9 cellular contexts compared by ENCODE assay signal in the genomic region with DNA sequence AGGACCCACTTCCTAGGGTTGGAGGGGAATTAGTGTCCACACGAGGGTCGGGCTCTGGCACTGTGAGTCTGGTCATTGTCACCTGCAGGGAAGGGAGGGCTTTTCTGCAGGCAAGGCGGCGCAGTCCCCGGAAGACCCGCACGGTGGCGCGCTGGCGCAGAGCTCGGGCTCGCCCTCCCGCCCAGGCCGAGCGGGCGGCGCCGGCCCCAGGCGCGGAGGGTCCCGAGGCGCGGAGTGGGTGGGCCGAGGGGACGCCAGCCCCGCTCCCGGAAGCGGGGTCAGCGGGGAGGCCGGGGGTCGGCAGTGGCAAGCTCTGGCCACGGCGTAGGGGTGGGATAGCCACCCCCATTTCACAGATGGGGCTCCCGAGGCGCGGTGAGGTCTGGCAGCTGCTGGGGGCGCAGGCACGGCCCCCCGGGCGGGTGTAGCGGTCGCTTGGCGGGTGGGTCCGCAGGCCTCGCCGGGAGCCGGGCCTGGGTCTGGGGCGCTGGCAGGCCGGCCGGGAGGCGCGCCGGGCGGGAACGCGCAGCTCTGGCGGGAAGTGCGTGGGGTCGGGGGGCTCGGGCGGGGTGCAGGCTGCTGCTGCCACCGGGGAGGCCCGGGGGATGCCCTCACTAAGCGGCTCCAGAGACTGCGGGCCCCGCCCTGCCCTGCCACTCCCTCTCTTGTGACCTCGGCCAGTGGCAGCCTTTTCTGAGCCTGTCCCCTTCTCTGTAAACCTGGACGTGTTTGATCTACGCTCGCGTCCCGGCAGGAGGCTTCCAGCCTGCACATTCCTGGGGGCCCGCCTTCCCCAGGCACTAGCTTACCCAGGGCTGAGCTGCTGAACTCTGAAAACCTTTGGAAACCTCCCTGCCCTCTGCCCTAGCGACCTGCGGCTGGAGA. TPM values are rescaled to one million over a fixed set of nuclear protein-coding genes. Genes with fewer than 3 reads are reported as not detected.
A peak's percentile ranks its signal among the peaks of the same experiment; 100 is the strongest.
DNase-seq lines count a peak whose midpoint lies in the region; ATAC-seq and TF ChIP-seq lines count a peak whose summit lies in the region.
"Had no signal": no experiment of that assay in that cellular context is flagged by ENCODE, and none has a peak within 500 bp of the region (broad histone marks: within the 10 kb centered on the region; RNA-seq: fewer than 3 reads in every experiment).

No MANE protein-coding gene starts in this region.

- H3K4me1 ChIP-seq in SJSA1 (replicated peaks) (peaks cover 51% of the 10 kb centered on the region), rectal smooth muscle tissue (ENCODE audit: control insufficient read depth, insufficient read depth, low read length) (peaks cover 7% of the 10 kb centered on the region), vagina (peaks cover 26% of the 10 kb centered on the region)

- DNase-seq in DMS 273 (lab: John Stamatoyannopoulos, UW; ENCODE audit: unreplicated experiment), result peak; percentile 81
- no peak for DNase-seq in DMS 273 treated with DMSO at 0.1 percent for 48 hours (lab: John Stamatoyannopoulos, UW)
- DNase-seq in SJSA1 (ENCODE audit: low read depth in 1 of 2, low spot score in 2 of 2), result peak; percentile 66 to 73
- DNase-seq in left cardiac atrium, result peak; percentile 74
- peak in 1 of 2 donors; percentile 79 for DNase-seq in vagina (ENCODE audit: extremely low spot score in 2 of 2)

- H3K9me3 ChIP-seq in SJSA1 (replicated peaks), result no peaks in the 10 kb centered on the region
- H3K9me3 ChIP-seq in vagina, result no peaks in the 10 kb centered on the region
- H3K9me3 ChIP-seq: neutrophil had no signal

- TF ChIP-seq CTCF in vagina (IDR thresholded peaks at IDR 0.05), result peak; percentile 62 to 91 (median 80)

- H3K9ac ChIP-seq in rectal smooth muscle tissue (ENCODE audit: low read length), result no peak overlapping the region

- intact Hi-C loops in left cardiac atrium (cut with DNase I), result loop anchor here (2.0 to 5.0 kb wide), 3 partner anchors 62 to 157 kb away; a partner anchor contains a TSS
- intact Hi-C loops in vagina (cut with DNase I), result loop anchor here (2.0 kb wide), 1 partner anchor 151 kb away; no protein-coding TSS in a partner anchor

- ATAC-seq in HG03469 (IDR thresholded peaks at IDR 0.05; ENCODE audit: unreplicated experiment) (peak; percentile 64), left cardiac atrium (peak; percentile 64 to 80)

- H3K27me3 Mint-ChIP-seq in activated naive CD4-positive, alpha-beta T cell treated with anti-CD3 and anti-CD28 coated beads, Interleukin-2, amount 50 U/mL, for 24 hours, result peaks cover 11% of the 10 kb centered on the region

- H3K27ac ChIP-seq in SJSA1 (peak overlapping the region; percentile 81), rectal smooth muscle tissue (ENCODE audit: low read depth, low read length) (no peak overlapping the region), vagina (peak overlapping the region; percentile 85)
- H3K27ac ChIP-seq: neutrophil had no signal

- H3K36me3 ChIP-seq in SJSA1 (0 out of 2 replicates have a peak, but pooled peaks cover 4% of the 10 kb centered on the region), rectal smooth muscle tissue (ENCODE audit: control insufficient read depth, insufficient read depth, low read length) (no peaks in the 10 kb centered on the region), vagina (no peaks in the 10 kb centered on the region)
- H3K36me3 ChIP-seq: neutrophil had no signal

- peak overlapping the region; percentile 49 for H3K4me3 Mint-ChIP-seq in activated naive CD4-positive, alpha-beta T cell treated with anti-CD3 and anti-CD28 coated beads, Interleukin-2, amount 50 U/mL, for 24 hours

- no peak for TF ChIP-seq POLR2A in vagina (IDR thresholded peaks at IDR 0.05)

- H3K4me1 Mint-ChIP-seq in activated naive CD4-positive, alpha-beta T cell treated with anti-CD3 and anti-CD28 coated beads, Interleukin-2, amount 50 U/mL, for 24 hours, result peaks cover 3% of the 10 kb centered on the region

- H3K4me3 ChIP-seq in SJSA1 (peak overlapping the region; percentile 56), rectal smooth muscle tissue (ENCODE audit: low read length) (peak overlapping the region; percentile 58), vagina (peak overlapping the region; percentile 48 to 67)

- H3K27me3 ChIP-seq in SJSA1 (replicated peaks) (no peaks in the 10 kb centered on the region), rectal smooth muscle tissue (ENCODE audit: control insufficient read depth, insufficient read depth, low read length) (no peaks in the 10 kb centered on the region), vagina (no peaks in the 10 kb centered on the region)

- H3K9me3 Mint-ChIP-seq in activated naive CD4-positive, alpha-beta T cell treated with anti-CD3 and anti-CD28 coated beads, Interleukin-2, amount 50 U/mL, for 24 hours, result no peaks in the 10 kb centered on the region

- no peaks in the 10 kb centered on the region for H3K36me3 Mint-ChIP-seq in activated naive CD4-positive, alpha-beta T cell treated with anti-CD3 and anti-CD28 coated beads, Interleukin-2, amount 50 U/mL, for 24 hours

- H3K27ac Mint-ChIP-seq in activated naive CD4-positive, alpha-beta T cell treated with anti-CD3 and anti-CD28 coated beads, Interleukin-2, amount 50 U/mL, for 24 hours, result no peak overlapping the region

RNA-seq across cellular contexts. Expression of a gene that starts 46.1 kb away (rescaled TPM):
- 0.21 and 0.22 TPM in 2 replicates for total RNA-seq in SJSA1 (2014; rRNA removed; shearing (Covaris generic))
- 1 to 10 TPM; 4.1 to 4.7 TPM for total RNA-seq in left cardiac atrium
- 1.2 TPM for total RNA-seq in vagina
